18 cellular contexts compared by ENCODE assay signal in the genomic region with DNA sequence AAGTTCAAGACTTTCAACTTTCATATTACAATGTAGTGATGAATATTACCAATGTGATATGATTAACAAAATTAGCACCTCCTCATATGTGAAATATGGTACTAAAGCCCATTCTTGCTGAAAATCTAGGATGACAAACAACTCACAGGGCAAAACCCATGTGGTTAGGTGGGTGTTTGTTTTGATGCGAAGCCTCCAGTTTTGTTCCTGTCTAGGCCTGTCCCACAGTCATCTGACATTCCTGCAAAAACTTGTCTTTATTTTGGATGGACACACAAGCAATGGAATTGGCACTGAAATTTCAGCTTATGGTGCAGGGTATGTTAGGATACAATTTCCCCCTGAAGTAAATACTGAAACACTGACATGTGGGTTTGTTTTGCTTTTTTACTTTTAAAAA.
DNase-seq lines count a peak whose midpoint lies in the region; ATAC-seq and TF ChIP-seq lines count a peak whose summit lies in the region.
"Had no signal": no experiment of that assay in that cellular context is flagged by ENCODE, and none has a peak within 500 bp of the region (broad histone marks: within the 10 kb centered on the region; RNA-seq: fewer than 3 reads in every experiment).

No MANE protein-coding gene starts in this region.

- H3K4me1 Mint-ChIP-seq in WTC11, result peaks cover 23% of the 10 kb centered on the region

- TF ChIP-seq POLR2A in IMR-90 (IDR thresholded peaks at IDR 0.05; ENCODE audit: low read depth, low read length) (no peak), esophagus muscularis mucosa (IDR thresholded peaks at IDR 0.05; ENCODE audit: low read depth) (no peak), suprapubic skin (IDR thresholded peaks at IDR 0.05) (no peak)

- H4K8ac ChIP-seq in IMR-90 (ENCODE audit: low read depth in 2 of 2, low read length in 2 of 2), result peak overlapping the region in 1 of 2 experiments; percentile 9; a peak in 1 of 4 replicates

- TF ChIP-seq RAD21 in IMR-90 (IDR thresholded peaks at IDR 0.05; ENCODE audit: low read length), result no peak

- peak overlapping the region; percentile 15; the same call in 1 of the 2 replicates for H2BK120ac ChIP-seq in IMR-90 (ENCODE audit: low read depth, low read length)

- ATAC-seq in IMR-90 (ENCODE audit: low read depth) (no peak), WTC11 (no peak), GM19455 (IDR thresholded peaks at IDR 0.05; ENCODE audit: unreplicated experiment) (no peak), GM21447 (IDR thresholded peaks at IDR 0.05; ENCODE audit: unreplicated experiment) (no peak)
- ATAC-seq: GM12878, HCT116 had no signal

- H3K27me3 ChIP-seq in IMR-90 (ENCODE audit: control insufficient read depth, insufficient read depth, low read length) (no peaks in the 10 kb centered on the region), esophagus muscularis mucosa (no peaks in the 10 kb centered on the region), suprapubic skin (no peaks in the 10 kb centered on the region)
- H3K27me3 ChIP-seq: SJCRH30 had no signal

- DNase-seq in IMR-90, result no peak
- no peak for DNase-seq in WTC11 (ENCODE audit: low spot score)
- DNase-seq in esophagus muscularis mucosa (ENCODE audit: extremely low spot score), result peak; percentile 64
- DNase-seq in suprapubic skin (ENCODE audit: low spot score in 2 of 2), result no peak
- DNase-seq in hippocampal formation (lab: John Stamatoyannopoulos, UW), result no peak
- DNase-seq in LoVo (ENCODE audit: low spot score), result no peak
- DNase-seq: Calu3, DMS79, NCI-H1048, NCI-H1694, NCI-H2107, NCI-H345, SJCRH30 had no signal

- H2BK15ac ChIP-seq in IMR-90 (ENCODE audit: low read depth, low read length), result no peak overlapping the region

- peak overlapping the region; percentile 65; the same call in 1 of the 2 replicates for H3K14ac ChIP-seq in IMR-90 (replicated peaks; ENCODE audit: low read depth, low read length)

- TF ChIP-seq CTCF in IMR-90 (conservative IDR thresholded peaks at IDR 0.05; ENCODE audit: low read depth, low read length) (no peak), WTC11 (IDR thresholded peaks at IDR 0.05) (no peak), esophagus muscularis mucosa (IDR thresholded peaks at IDR 0.05) (no peak), suprapubic skin (IDR thresholded peaks at IDR 0.05) (no peak)

- H3K27ac Mint-ChIP-seq in WTC11, result 0 out of 2 replicates have a peak overlapping the region, but pooled peaks have one; percentile 51
- H3K27ac Mint-ChIP-seq: CD14-positive monocyte had no signal

- H2AFZ ChIP-seq in IMR-90 (replicated peaks; ENCODE audit: low read length, poor library complexity), result no peak overlapping the region

- no CpG with 5 or more reads among the region's 1 CpG for WGBS in IMR-90 (ENCODE audit: extremely low coverage in 2 of 2, insufficient read length in 1 of 2), 2 experiments
- WGBS in esophagus muscularis mucosa, result 89% methylated on average over 1 of the region's 1 CpG
- 50% methylated on average over 1 of the region's 1 CpG for WGBS in suprapubic skin

- H4K91ac ChIP-seq in IMR-90 (ENCODE audit: insufficient read depth, low read depth, low read length), result no peak overlapping the region

- CTCF ChIA-PET in IMR-90 (lab: Yijun Ruan, JAX), result no interaction called here
- CTCF ChIA-PET in WTC11 (lab: Charles Lee), result no interaction called here

- peaks cover 22 to 59% of the 10 kb centered on the region in 2 experiments for H3K79me1 ChIP-seq in IMR-90 (ENCODE audit: low read depth in 1 of 2, low read length in 2 of 2)

- no peak overlapping the region for H3K18ac ChIP-seq in IMR-90 (ENCODE audit: low read depth, low read length)

- peaks cover 14% of the 10 kb centered on the region for H3K9me1 ChIP-seq in IMR-90 (ENCODE audit: insufficient read depth, low read length)

- H2BK20ac ChIP-seq in IMR-90 (ENCODE audit: low read depth, low read length), result no peak overlapping the region

- peak overlapping the region; percentile 31; the same call in 1 of the 2 replicates for H2AK5ac ChIP-seq in IMR-90 (ENCODE audit: low read depth, low read length)

- no peaks in the 10 kb centered on the region for H3K9me3 Mint-ChIP-seq in WTC11

- POLR2A ChIA-PET in IMR-90 (lab: Charles Lee; ENCODE audit: unreplicated experiment), result no interaction called here
- POLR2A ChIA-PET in WTC11 (lab: Charles Lee), result no interaction called here

- no peak overlapping the region for H3K27ac ChIP-seq in IMR-90 (ENCODE audit: insufficient read depth, low read length)
- no peak overlapping the region for H3K27ac ChIP-seq in esophagus muscularis mucosa (replicated peaks in 1 of 4)
- peak overlapping the region; percentile 87 for H3K27ac ChIP-seq in suprapubic skin
- H3K27ac ChIP-seq: SJCRH30 had no signal

- H3K36me3 ChIP-seq in IMR-90 (ENCODE audit: control insufficient read depth, insufficient read depth, low read length) (no peaks in the 10 kb centered on the region), esophagus muscularis mucosa (no peaks in the 10 kb centered on the region), suprapubic skin (no peaks in the 10 kb centered on the region)
- H3K36me3 ChIP-seq: SJCRH30 had no signal

- no peak overlapping the region for H3K56ac ChIP-seq in IMR-90 (ENCODE audit: extremely low read depth, insufficient read depth, low read length)

- H3K4me1 ChIP-seq in IMR-90 (ENCODE audit: control insufficient read depth, insufficient read depth, low read length) (peaks cover 11% of the 10 kb centered on the region), esophagus muscularis mucosa (peaks cover 31 to 72% (median 58%) of the 10 kb centered on the region in 4 donors), suprapubic skin (peaks cover 51% of the 10 kb centered on the region)

- H3K4me2 ChIP-seq in IMR-90 (ENCODE audit: low read depth, low read length), result no peak overlapping the region

- intact Hi-C loops in IMR-90 (cut with micrococcal nuclease), result loop anchor here (5.0 to 10.0 kb wide), 2 partner anchors 93 to 235 kb away; no protein-coding TSS in a partner anchor
- intact Hi-C loops in esophagus muscularis mucosa (cut with DNase I), result loop anchor here (5.0 kb wide), 1 partner anchor 248 kb away; no protein-coding TSS in a partner anchor

- no peaks in the 10 kb centered on the region for H3K27me3 Mint-ChIP-seq in WTC11 (ENCODE audit: low read depth)

- no peak overlapping the region; the same call in 1 of the 2 replicates for H3K4ac ChIP-seq in IMR-90 (ENCODE audit: low read depth, low read length)

- in situ Hi-C loops in IMR-90 (cut with MboI; ENCODE audit: low sequenced_read_pairs), result no loop called here

- H3K4me3 ChIP-seq in IMR-90 (ENCODE audit: insufficient read depth, low read depth, low read length) (no peak overlapping the region), esophagus muscularis mucosa (no peak overlapping the region), suprapubic skin (no peak overlapping the region)
- H3K4me3 ChIP-seq: GM12878, SJCRH30 had no signal

- H2BK5ac ChIP-seq in IMR-90 (ENCODE audit: low read depth, low read length, poor library complexity, severe bottlenecking), result no peak overlapping the region

- H3K4me3 Mint-ChIP-seq in WTC11, result no peak overlapping the region

- dilution Hi-C loops in IMR-90 (cut with HindIII; ENCODE audit: low sequenced_read_pairs, unreplicated experiment), result no loop called here

- no peak overlapping the region for H4K5ac ChIP-seq in IMR-90 (ENCODE audit: low read depth, low read length)

- TF ChIP-seq EP300 in esophagus muscularis mucosa (IDR thresholded peaks at IDR 0.05), result no peak
- no peak for TF ChIP-seq EP300 in suprapubic skin (IDR thresholded peaks at IDR 0.05)

- peaks cover 3% of the 10 kb centered on the region; the same call in 1 of the 2 replicates for H4K20me1 ChIP-seq in IMR-90 (ENCODE audit: insufficient read depth, low read length)

- no peaks in the 10 kb centered on the region for H3K36me3 Mint-ChIP-seq in WTC11
- H3K36me3 Mint-ChIP-seq: CD14-positive monocyte had no signal

- no peak overlapping the region for H2AK9ac ChIP-seq in IMR-90 (replicated peaks; ENCODE audit: low read depth, low read length, poor library complexity)

- H3K23ac ChIP-seq in IMR-90 (ENCODE audit: low read depth, low read length), result no peak overlapping the region

- H3K9me3 ChIP-seq in IMR-90 (ENCODE audit: control insufficient read depth, insufficient read depth, low read length) (no peaks in the 10 kb centered on the region), esophagus muscularis mucosa (no peaks in the 10 kb centered on the region), suprapubic skin (no peaks in the 10 kb centered on the region)
- H3K9me3 ChIP-seq: SJCRH30 had no signal

- BruUV-seq in IMR-90 (replicated peaks; lab: Mats Ljungman, UMichigan), result no TSS peak

- no peak overlapping the region for H3K9ac ChIP-seq in IMR-90 (ENCODE audit: low read depth, low read length)

TF ChIP-seq in IMR-90, 13 proteins besides CTCF, POLR2A, EP300 and RAD21 (continues in another document):
- no peak for TF ChIP-seq NFE2L2 (IDR thresholded peaks at IDR 0.05; ENCODE audit: low read depth, low read length)
- no peak for TF ChIP-seq USF2 (IDR thresholded peaks at IDR 0.05; ENCODE audit: low read depth, low read length)

TF ChIP-seq in WTC11, 78 proteins besides CTCF, POLR2A, EP300 and RAD21:
- TF ChIP-seq GRHL2 (CRISPR knock-in tag; IDR thresholded peaks at IDR 0.05; ENCODE audit: insufficient replicate concordance, severe bottlenecking), result no peak
